ENCODE assay signal across 8 cellular contexts in genomic region chr7:23529262-23529859, GRCh38. TPM values are rescaled to one million over a fixed set of nuclear protein-coding genes. Genes with fewer than 3 reads are reported as not detected.
DNase-seq lines count a peak whose midpoint lies in the region; ATAC-seq and TF ChIP-seq lines count a peak whose summit lies in the region.

No MANE protein-coding gene starts in this region.

- H3K36me3 ChIP-seq in suprapubic skin (no peaks in the 10 kb centered on the region), SJCRH30 (peaks cover 11% of the 10 kb centered on the region)

- ATAC-seq in left colon: no peak

- peaks cover 47% of the 10 kb centered on the region for H3K4me1 ChIP-seq in suprapubic skin
- H3K4me1 ChIP-seq in SJCRH30: no peaks in the 10 kb centered on the region

- H3K4me3 ChIP-seq in iPS-11a (ENCODE audit: low read depth, low read length): peak overlapping the region; percentile 96
- H3K4me3 ChIP-seq in suprapubic skin: peak overlapping the region; percentile 61
- no peak overlapping the region for H3K4me3 ChIP-seq in SJCRH30

- no peaks in the 10 kb centered on the region for H3K27me3 Mint-ChIP-seq in activated naive CD4-positive, alpha-beta T cell treated with anti-CD3 and anti-CD28 coated beads, Interleukin-2, amount 50 U/mL, for 24 hours
- H3K27me3 Mint-ChIP-seq in activated T-helper 1 cell treated with anti-CD3 and anti-CD28 coated beads, Interleukin-12 subunit alpha, Interleukin-12 subunit beta, Interleukin-2, Interleukin-4 antibody, amounts not matched to agents 30 ng/mL and 10 ng/mL and 1 ng/mL, durations not matched to agents 14 hours and 24 hours and 36 hours (ENCODE audit: insufficient read depth): no peaks in the 10 kb centered on the region

- peaks cover 68% of the 10 kb centered on the region for H3K4me1 Mint-ChIP-seq in activated naive CD4-positive, alpha-beta T cell treated with anti-CD3 and anti-CD28 coated beads, Interleukin-2, amount 50 U/mL, for 24 hours
- peaks cover 65% of the 10 kb centered on the region for H3K4me1 Mint-ChIP-seq in activated T-helper 1 cell treated with anti-CD3 and anti-CD28 coated beads, Interleukin-12 subunit alpha, Interleukin-12 subunit beta, Interleukin-2, Interleukin-4 antibody, amounts not matched to agents 30 ng/mL and 10 ng/mL and 1 ng/mL, durations not matched to agents 14 hours and 24 hours and 36 hours (ENCODE audit: low read depth)

- H3K4me3 Mint-ChIP-seq in activated naive CD4-positive, alpha-beta T cell treated with anti-CD3 and anti-CD28 coated beads, Interleukin-2, amount 50 U/mL, for 24 hours: peak overlapping the region; percentile 97
- H3K4me3 Mint-ChIP-seq in activated T-helper 1 cell treated with anti-CD3 and anti-CD28 coated beads, Interleukin-12 subunit alpha, Interleukin-12 subunit beta, Interleukin-2, Interleukin-4 antibody, amounts not matched to agents 30 ng/mL and 10 ng/mL and 1 ng/mL, durations not matched to agents 14 hours and 24 hours and 36 hours: peak overlapping the region; percentile 99

- no peak for TF ChIP-seq POLR2A in suprapubic skin (IDR thresholded peaks at IDR 0.05)

- DNase-seq in activated naive CD4-positive, alpha-beta T cell treated with anti-CD3 and anti-CD28 coated beads, Interleukin-2, amount 50 U/mL, for 16 hours: no peak
- no peak for DNase-seq in activated T-helper 1 cell treated with anti-CD3 and anti-CD28 coated beads, Interleukin-12 subunit alpha, Interleukin-12 subunit beta, Interleukin-2, Interleukin-4 antibody, amounts not matched to agents 30 ng/mL and 10 ng/mL and 1 ng/mL, durations not matched to agents 14 hours and 24 hours and 36 hours (ENCODE audit: low spot score)
- no peak for DNase-seq in suprapubic skin (ENCODE audit: low spot score in 2 of 2)
- no peak for DNase-seq in stimulated activated naive CD4-positive, alpha-beta T cell (lab: John Stamatoyannopoulos, UW)
- DNase-seq in left colon: no peak
- DNase-seq in SJCRH30: no peak

- 87% methylated on average over 18 of the region's 18 CpGs for WGBS in suprapubic skin

- H3K36me3 Mint-ChIP-seq in activated naive CD4-positive, alpha-beta T cell treated with anti-CD3 and anti-CD28 coated beads, Interleukin-2, amount 50 U/mL, for 24 hours: peaks cover 10% of the 10 kb centered on the region
- H3K36me3 Mint-ChIP-seq in activated T-helper 1 cell treated with anti-CD3 and anti-CD28 coated beads, Interleukin-12 subunit alpha, Interleukin-12 subunit beta, Interleukin-2, Interleukin-4 antibody, amounts not matched to agents 30 ng/mL and 10 ng/mL and 1 ng/mL, durations not matched to agents 14 hours and 24 hours and 36 hours (ENCODE audit: low read depth): peaks cover 21% of the 10 kb centered on the region

- no peak for TF ChIP-seq EP300 in suprapubic skin (IDR thresholded peaks at IDR 0.05)

- intact Hi-C loops in activated T-helper 1 cell treated with anti-CD3 and anti-CD28 coated beads, Interleukin-12 subunit alpha, Interleukin-12 subunit beta, Interleukin-2, Interleukin-4 antibody, amounts not matched to agents 30 ng/mL and 10 ng/mL and 1 ng/mL, durations not matched to agents 14 hours and 24 hours and 36 hours (cut with micrococcal nuclease): no loop called here
- intact Hi-C loops in left colon (cut with DNase I, micrococcal nuclease): no loop called here

- no peaks in the 10 kb centered on the region for H3K9me3 ChIP-seq in suprapubic skin
- H3K9me3 ChIP-seq in SJCRH30 (replicated peaks): no peaks in the 10 kb centered on the region

- H3K27me3 ChIP-seq in suprapubic skin (no peaks in the 10 kb centered on the region), SJCRH30 (no peaks in the 10 kb centered on the region)

- no peak for TF ChIP-seq CTCF in suprapubic skin (IDR thresholded peaks at IDR 0.05)

- H3K9me3 Mint-ChIP-seq in activated naive CD4-positive, alpha-beta T cell treated with anti-CD3 and anti-CD28 coated beads, Interleukin-2, amount 50 U/mL, for 24 hours: no peaks in the 10 kb centered on the region
- no peaks in the 10 kb centered on the region for H3K9me3 Mint-ChIP-seq in activated T-helper 1 cell treated with anti-CD3 and anti-CD28 coated beads, Interleukin-12 subunit alpha, Interleukin-12 subunit beta, Interleukin-2, Interleukin-4 antibody, amounts not matched to agents 30 ng/mL and 10 ng/mL and 1 ng/mL, durations not matched to agents 14 hours and 24 hours and 36 hours

- H3K27ac ChIP-seq in suprapubic skin (no peak overlapping the region), SJCRH30 (no peak overlapping the region)

- peak overlapping the region; percentile 30 for H3K27ac Mint-ChIP-seq in activated naive CD4-positive, alpha-beta T cell treated with anti-CD3 and anti-CD28 coated beads, Interleukin-2, amount 50 U/mL, for 24 hours
- H3K27ac Mint-ChIP-seq in activated T-helper 1 cell treated with anti-CD3 and anti-CD28 coated beads, Interleukin-12 subunit alpha, Interleukin-12 subunit beta, Interleukin-2, Interleukin-4 antibody, amounts not matched to agents 30 ng/mL and 10 ng/mL and 1 ng/mL, durations not matched to agents 14 hours and 24 hours and 36 hours: no peak overlapping the region

RNA-seq across cellular contexts. Expression of gene TRA2A, which starts 2.4 kb away (rescaled TPM):
- total RNA-seq in activated T-helper 1 cell treated with anti-CD3 and anti-CD28 coated beads, Interleukin-12 subunit alpha, Interleukin-12 subunit beta, Interleukin-2, Interleukin-4 antibody, amounts not matched to agents 30 ng/mL and 10 ng/mL and 1 ng/mL, durations not matched to agents 14 hours and 24 hours and 36 hours: 98.6 and 103 TPM in 2 replicates
- total RNA-seq in suprapubic skin: 100 to 1,000 TPM in 1 of 4 donors, 10 to 100 TPM in 3; 36.3 to 119 (median 45.2) TPM
- 10 to 100 TPM; 60.6 to 63.9 TPM for total RNA-seq in left colon
- total RNA-seq in SJCRH30 (2014; rRNA removed; shearing (Covaris generic)): 50.0 and 51.2 TPM in 2 replicates

RNA-seq across cellular contexts. Expression of gene IGF2BP3, which starts 59.1 kb away (rescaled TPM):
- 2.5 and 2.7 TPM in 2 replicates for total RNA-seq in activated T-helper 1 cell treated with anti-CD3 and anti-CD28 coated beads, Interleukin-12 subunit alpha, Interleukin-12 subunit beta, Interleukin-2, Interleukin-4 antibody, amounts not matched to agents 30 ng/mL and 10 ng/mL and 1 ng/mL, durations not matched to agents 14 hours and 24 hours and 36 hours
- total RNA-seq in suprapubic skin (1 to 10 TPM in 1 of 4 donors, under 1 TPM in 1, not detected in 2; 0.47 to 1.9 TPM), left colon (under 1 TPM in 1 of 2 donors, not detected in 1; 0.53 TPM)
- total RNA-seq in SJCRH30 (2014; rRNA removed; shearing (Covaris generic)): 105 and 120 TPM in 2 replicates

Comparison
In these comparisons a context has a peak if more than half of its experiments do, and no peak if none do; other contexts are left out.
1. RNA of gene IGF2BP3, which starts 59.1 kb away (total RNA-seq): 105 to 120 TPM in SJCRH30; 2.5 to 2.7 TPM in activated T-helper 1 cell treated with anti-CD3 and anti-CD28 coated beads, Interleukin-12 subunit alpha, Interleukin-12 subunit beta, Interleukin-2, Interleukin-4 antibody, amounts not matched to agents 30 ng/mL and 10 ng/mL and 1 ng/mL, durations not matched to agents 14 hours and 24 hours and 36 hours, 0.47 to 1.9 TPM in suprapubic skin and 0.53 TPM in left colon; every median in the first group is over 10 times any median in the second.